In genomic region chr4:2371765-2372487, GRCh38 we compare ENCODE assay signal across 27 cellular contexts. TPM values are rescaled to one million over a fixed set of nuclear protein-coding genes. Genes with fewer than 3 reads are reported as not detected.
"Had no signal": no experiment of that assay in that cellular context is flagged by ENCODE, and none has a peak within 500 bp of the region (broad histone marks: within the 10 kb centered on the region; RNA-seq: fewer than 3 reads in every experiment).

No MANE protein-coding gene starts in this region.

- ATAC-seq: esophagus mucosa, heart left ventricle, left lobe of liver, mucosa of descending colon, psoas muscle, sciatic nerve had no signal

- H3K27ac ChIP-seq: coronary artery, heart left ventricle, psoas muscle, stomach, thoracic aorta had no signal

- H3K4me3 ChIP-seq: coronary artery, heart left ventricle, mucosa of descending colon, psoas muscle, stomach, thoracic aorta had no signal

- DNase-seq: effector memory CD4-positive, alpha-beta T cell; hippocampal formation; kidney glomerular epithelial cell; retina; stimulated activated CD4-positive, alpha-beta T cell treated with anti-CD3 and anti-CD28 coated beads, Interleukin-2, amount 100 ng/mL, for 24 hours; stimulated activated CD4-positive, alpha-beta T cell treated with anti-CD3 and anti-CD28 coated beads, Interleukin-4, amount 100 ng/mL, for 4 hours; stimulated activated naive CD4-positive, alpha-beta T cell; stomach; substantia nigra; trophoblast cell had no signal

- H3K36me3 ChIP-seq: thoracic aorta had no signal

- H3K9me3 ChIP-seq: thoracic aorta had no signal

- H3K27me3 ChIP-seq: heart left ventricle, stomach had no signal

- H3K27ac Mint-ChIP-seq: nephron had no signal

- FAIRE-seq: endometrium, frontal cortex had no signal

- H3K4me3 Mint-ChIP-seq: nephron had no signal

- H3K4me1 ChIP-seq: heart left ventricle, psoas muscle, stomach had no signal

RNA-seq across cellular contexts. Expression of gene CFAP99, which starts 46.8 kb away (rescaled TPM):
- total RNA-seq: dermis microvascular lymphatic vessel endothelial cell, frontal cortex, glomerular endothelial cell, heart left ventricle, lower leg skin, psoas muscle, sciatic nerve, skeletal muscle tissue, thoracic aorta, urinary bladder had no signal
- polyA plus RNA-seq: fibroblast of lung, heart left ventricle had no signal
